22 cellular contexts compared by ENCODE assay signal in the genomic region with DNA sequence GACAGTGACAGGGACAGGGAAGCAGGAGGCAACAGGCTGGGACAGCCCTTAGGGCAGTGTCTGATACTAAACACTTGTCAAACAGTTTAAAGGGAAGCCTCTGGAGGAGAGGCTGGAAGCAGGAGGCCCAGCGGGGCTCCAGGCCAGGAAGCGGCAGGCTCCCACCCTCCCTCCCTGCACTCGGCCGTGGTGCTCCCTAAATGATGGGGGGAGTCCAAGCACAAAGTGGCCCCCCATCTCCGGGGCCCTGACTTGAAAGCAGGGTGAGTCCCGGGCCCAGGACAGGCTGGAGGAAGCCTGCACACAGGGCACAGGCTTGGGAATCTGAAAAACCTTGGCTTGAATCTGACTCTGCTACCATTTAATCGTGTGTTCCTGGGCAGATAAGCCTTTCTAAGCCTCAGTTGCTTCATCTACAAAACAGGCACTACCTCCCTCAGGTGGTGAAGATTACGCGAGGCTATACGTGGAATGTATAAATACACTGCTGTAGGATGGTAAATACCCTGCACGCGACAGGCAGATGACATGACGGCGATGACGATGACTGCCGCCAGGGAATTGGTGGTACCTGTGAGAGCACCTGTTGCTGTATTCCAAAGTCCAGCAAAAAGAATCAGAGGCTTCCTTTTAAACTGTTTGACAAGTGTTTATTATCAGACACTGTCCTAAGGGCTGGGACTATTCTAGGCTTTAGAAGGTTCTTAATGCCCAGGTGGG. TPM values are rescaled to one million over a fixed set of nuclear protein-coding genes. Genes with fewer than 3 reads are reported as not detected.
"Had no signal": no experiment of that assay in that cellular context is flagged by ENCODE, and none has a peak within 500 bp of the region (broad histone marks: within the 10 kb centered on the region; RNA-seq: fewer than 3 reads in every experiment).

No MANE protein-coding gene starts in this region.

- ATAC-seq: activated CD8-positive, alpha-beta T cell treated with anti-CD3 and anti-CD28 coated beads, Interleukin-2, amount 10 ng/mL, durations not matched to agents 7 days and 5 days; foreskin keratinocyte; pancreas had no signal

- FAIRE-seq: pancreas had no signal

- H3K9me3 ChIP-seq: pancreas, tibial nerve, vagina had no signal

- DNase-seq: activated B cell treated with CpG ODN at 0.5 μM for 24 hours; activated CD4-positive, alpha-beta T cell treated with anti-CD3 and anti-CD28 coated beads for 48 hours; activated CD8-positive, alpha-beta memory T cell treated with anti-CD3 and anti-CD28 coated beads, Interleukin-2, amount 50 U/mL, for 4 hours; activated CD8-positive, alpha-beta T cell treated with anti-CD3 and anti-CD28 coated beads, Interleukin-2, amount 10 ng/mL, durations not matched to agents 7 days and 5 days; activated effector memory CD4-positive, alpha-beta T cell treated with anti-CD3 and anti-CD28 coated beads, Interleukin-2, amount 50 U/mL, for 16 hours; activated T-cell treated with anti-CD3 and anti-CD28 coated beads, Interleukin-2, amount 50 U/mL, for 48 hours; amniotic stem cell; central memory CD4-positive, alpha-beta T cell; effector CD4-positive, alpha-beta T cell; foreskin keratinocyte; immature natural killer cell; naive B cell; stimulated activated CD4-positive, alpha-beta T cell treated with anti-CD3 and anti-CD28 coated beads, Interleukin-4, amount 100 ng/mL, for 24 hours; stimulated activated naive CD4-positive, alpha-beta T cell had no signal

- H3K4me1 ChIP-seq: foreskin keratinocyte, pancreas, vagina had no signal

- H3K4me3 ChIP-seq: coronary artery, pancreas, skin epidermis, tibial nerve, vagina had no signal

- H3K27ac ChIP-seq: coronary artery, foreskin keratinocyte, pancreas, skin epidermis, vagina had no signal

- H3K27me3 ChIP-seq: foreskin keratinocyte, pancreas, tibial nerve, vagina had no signal

RNA-seq across cellular contexts. Expression of a gene that starts 34.1 kb away (rescaled TPM):
- total RNA-seq: activated B cell treated with CpG ODN at 0.5 μM for 24 hours; activated CD8-positive, alpha-beta T cell treated with anti-CD3 and anti-CD28 coated beads, Interleukin-2, amount 10 ng/mL, durations not matched to agents 7 days and 5 days; foreskin keratinocyte; mononuclear cell; pancreas; renal cortical epithelial cell; subcutaneous adipose tissue; tibial nerve; vagina had no signal
- polyA plus RNA-seq: foreskin keratinocyte, immature natural killer cell, pancreas had no signal

RNA-seq across cellular contexts. Expression of a gene that starts 53.6 kb away (rescaled TPM):
- total RNA-seq: activated B cell treated with CpG ODN at 0.5 μM for 24 hours; activated CD8-positive, alpha-beta T cell treated with anti-CD3 and anti-CD28 coated beads, Interleukin-2, amount 10 ng/mL, durations not matched to agents 7 days and 5 days; foreskin keratinocyte; mononuclear cell; pancreas; renal cortical epithelial cell; subcutaneous adipose tissue; tibial nerve; vagina had no signal
- polyA plus RNA-seq: foreskin keratinocyte, immature natural killer cell, pancreas had no signal
